Comparison of ENCODE assay signal across 26 cellular contexts in genomic region chr1:25526753-25527152, GRCh38.
"Had no signal": no experiment of that assay in that cellular context is flagged by ENCODE, and none has a peak within 500 bp of the region (broad histone marks: within the 10 kb centered on the region; RNA-seq: fewer than 3 reads in every experiment).

No MANE protein-coding gene starts in this region.

- H3K36me3 Mint-ChIP-seq: naive thymus-derived CD8-positive, alpha-beta T cell; stimulated activated effector memory CD8-positive, alpha-beta T cell treated with anti-CD3 and anti-CD28 coated beads, Interleukin-12 subunit alpha, Interleukin-12 subunit beta, amount 100 ng/mL, for 72 hours; type B pancreatic cell had no signal

- H3K4me3 ChIP-seq: esophagus muscularis mucosa, heart right ventricle, lower lobe of right lung, prostate gland, right atrium auricular region, sigmoid colon, testis, tibial artery had no signal

- DNase-seq: effector CD8-positive, alpha-beta T cell; endodermal cell; foreskin melanocyte; glutamatergic neuron; heart right ventricle; hippocampal formation; kidney glomerular epithelial cell; left ventricle myocardium superior; lower lobe of right lung; naive thymus-derived CD8-positive, alpha-beta T cell; nephron progenitor cell; nucleus accumbens; sigmoid colon; stimulated activated CD4-positive, alpha-beta T cell treated with anti-CD3 and anti-CD28 coated beads, Interleukin-2, amount 100 ng/mL, for 24 hours; stimulated activated CD4-positive, alpha-beta T cell treated with anti-CD3 and anti-CD28 coated beads, Interleukin-4, amount 100 ng/mL, for 24 hours; stimulated activated naive CD8-positive, alpha-beta T cell treated with anti-CD3 and anti-CD28 coated beads, Interleukin-15, Interleukin-2, amounts not matched to agents 100 U/mL and 50 U/mL, for 24 hours; testis; tibial artery had no signal

- H3K27me3 Mint-ChIP-seq: naive thymus-derived CD8-positive, alpha-beta T cell; type B pancreatic cell had no signal

- H3K4me1 ChIP-seq: esophagus muscularis mucosa, lower lobe of right lung, prostate gland, right atrium auricular region, sigmoid colon, testis, tibial artery had no signal

- H3K4me3 Mint-ChIP-seq: endodermal cell; naive thymus-derived CD8-positive, alpha-beta T cell; nephron progenitor cell; stimulated activated effector memory CD8-positive, alpha-beta T cell treated with anti-CD3 and anti-CD28 coated beads, Interleukin-12 subunit alpha, Interleukin-12 subunit beta, amount 100 ng/mL, for 72 hours; type B pancreatic cell had no signal

- H3K9me3 ChIP-seq: lower lobe of right lung, prostate gland, testis, tibial artery had no signal

- H3K27ac Mint-ChIP-seq: endodermal cell; nephron progenitor cell; stimulated activated effector memory CD8-positive, alpha-beta T cell treated with anti-CD3 and anti-CD28 coated beads, Interleukin-12 subunit alpha, Interleukin-12 subunit beta, amount 100 ng/mL, for 72 hours; type B pancreatic cell had no signal

- ATAC-seq: heart right ventricle; left ventricle myocardium superior; lower lobe of right lung; naive thymus-derived CD8-positive, alpha-beta T cell; stimulated activated effector memory CD8-positive, alpha-beta T cell treated with anti-CD3 and anti-CD28 coated beads, Interleukin-12 subunit alpha, Interleukin-12 subunit beta, amount 100 ng/mL, for 72 hours; stimulated activated naive CD8-positive, alpha-beta T cell treated with anti-CD3 and anti-CD28 coated beads, Interleukin-15, Interleukin-2, amounts not matched to agents 100 U/mL and 50 U/mL, for 24 hours had no signal

- H3K4me1 Mint-ChIP-seq: endodermal cell had no signal

- FAIRE-seq: colon, islet of Langerhans had no signal

- H3K27me3 ChIP-seq: dorsolateral prefrontal cortex, esophagus muscularis mucosa, right atrium auricular region, testis had no signal

- H3K36me3 ChIP-seq: esophagus muscularis mucosa, heart right ventricle, lower lobe of right lung, prostate gland, right atrium auricular region, sigmoid colon, tibial artery had no signal

- H3K27ac ChIP-seq: esophagus muscularis mucosa, heart right ventricle, lower lobe of right lung, prostate gland, right atrium auricular region, sigmoid colon, testis, tibial artery had no signal
